In the genomic region with DNA sequence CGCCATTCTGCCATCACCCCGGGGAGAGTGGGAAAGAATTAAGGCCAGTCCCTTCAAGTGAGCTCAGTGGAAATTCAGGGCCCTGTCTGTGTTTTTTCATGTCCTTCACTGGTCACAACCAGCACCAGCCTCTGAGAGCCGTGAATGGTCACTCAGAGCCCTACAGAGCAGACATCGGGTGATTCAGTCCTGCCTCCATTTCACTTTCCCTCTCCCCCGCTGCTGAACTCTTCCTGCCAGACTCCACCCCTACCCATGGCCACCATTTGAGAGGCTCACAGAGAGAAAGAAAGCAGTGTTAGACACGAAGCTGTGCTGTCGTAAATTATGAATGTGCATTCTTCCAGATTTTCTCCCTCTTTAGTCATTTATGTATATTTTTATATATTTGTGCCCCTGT, we compare ENCODE assay signal across 24 cellular contexts. TPM values are rescaled to one million over a fixed set of nuclear protein-coding genes. Genes with fewer than 3 reads are reported as not detected.
DNase-seq lines count a peak whose midpoint lies in the region; ATAC-seq, FAIRE-seq and TF ChIP-seq lines count a peak whose summit lies in the region.
"Had no signal": no experiment of that assay in that cellular context is flagged by ENCODE, and none has a peak within 500 bp of the region (broad histone marks: within the 10 kb centered on the region; RNA-seq: fewer than 3 reads in every experiment).

No MANE protein-coding gene starts in this region.

- no peaks in the 10 kb centered on the region for H3K36me3 Mint-ChIP-seq in progenitor cell of endocrine pancreas (ENCODE audit: insufficient read depth)
- H3K36me3 Mint-ChIP-seq: activated naive CD4-positive, alpha-beta T cell treated with anti-CD3 and anti-CD28 coated beads, Interleukin-2, amount 10 ng/mL, durations not matched to agents 7 days and 5 days; IgD-negative memory B cell; naive thymus-derived CD4-positive, alpha-beta T cell had no signal

- H3F3A ChIP-seq in SK-N-SH (replicated peaks; ENCODE audit: insufficient read depth) = no peaks in the 10 kb centered on the region

- no peaks in the 10 kb centered on the region for H3K27me3 Mint-ChIP-seq in progenitor cell of endocrine pancreas

- H3K27me3 ChIP-seq in SK-N-SH (ENCODE audit: insufficient read depth) (no peaks in the 10 kb centered on the region), Panc1 (ENCODE audit: control insufficient read depth, insufficient read depth, low read length) (no peaks in the 10 kb centered on the region), pancreas (no peaks in the 10 kb centered on the region), colonic mucosa (no peaks in the 10 kb centered on the region)
- H3K27me3 ChIP-seq: BLaER1, brain microvascular endothelial cell had no signal

- H3K4me3 ChIP-seq in SK-N-SH (ENCODE audit: low read depth in 2 of 2, low read length in 1 of 2) (no peak overlapping the region), Panc1 (ENCODE audit: low read depth in 2 of 2, low read length in 2 of 2) (no peak overlapping the region), pancreas (no peak overlapping the region), colonic mucosa (no peak overlapping the region)
- H3K4me3 ChIP-seq: BLaER1, gastrocnemius medialis, lower lobe of right lung, tibial artery had no signal

- H3K4me3 Mint-ChIP-seq in progenitor cell of endocrine pancreas (ENCODE audit: low read depth) = no peak overlapping the region
- H3K4me3 Mint-ChIP-seq: activated naive CD4-positive, alpha-beta T cell treated with anti-CD3 and anti-CD28 coated beads, Interleukin-2, amount 10 ng/mL, durations not matched to agents 7 days and 5 days; dendritic cell treated with granulocyte-macrophage colony-stimulating factor and Interleukin-4, amounts not matched to agents 40 ng/mL and 50 ng/mL, for 4 days; IgD-negative memory B cell; naive thymus-derived CD4-positive, alpha-beta T cell had no signal

- no peaks in the 10 kb centered on the region for H4K20me1 ChIP-seq in SK-N-SH (ENCODE audit: insufficient read depth)
- H4K20me1 ChIP-seq: BLaER1 had no signal

- DNase-seq in SK-N-SH (no peak), Panc1 (ENCODE audit: low read depth, low spot score) (no peak), hepatic stellate cell (ENCODE audit: low spot score) (peak; percentile 24), progenitor cell of endocrine pancreas (ENCODE audit: low spot score, unreplicated experiment) (no peak), pancreas (no peak), colonic mucosa (no peak)
- DNase-seq: activated CD4-positive, alpha-beta T cell treated with anti-CD3 and anti-CD28 coated beads, Interleukin-2, amount 50 U/mL, for 48 hours; activated naive CD4-positive, alpha-beta T cell treated with anti-CD3 and anti-CD28 coated beads, Interleukin-2, amount 10 ng/mL, durations not matched to agents 7 days and 5 days; brain microvascular endothelial cell; DMS 273 treated with DMSO at 0.1 percent for 48 hours; gastrocnemius medialis; lower lobe of right lung; naive thymus-derived CD4-positive, alpha-beta T cell; NCI-H2029 treated with DMSO at 0.1 percent for 48 hours; stimulated activated CD4-positive, alpha-beta T cell treated with anti-CD3 and anti-CD28 coated beads, Interleukin-12 subunit alpha, Interleukin-12 subunit beta, amount 100 ng/mL, for 4 hours; T-helper 1 cell had no signal

- CTCF ChIA-PET in SK-N-SH (lab: Yijun Ruan, JAX) = interaction anchor here (2.7 kb wide), 1 partner anchor 125 kb away, joined by 7 read pairs; no protein-coding TSS in a partner anchor
- CTCF ChIA-PET in Panc1 (lab: Charles Lee) = no interaction called here

- in situ Hi-C loops in Panc1 (cut with HindIII; ENCODE audit: low pct_unique_long_range_greater_than_20kb, low sequenced_read_pairs) = no loop called here

- no peaks in the 10 kb centered on the region for H3K9me3 ChIP-seq in SK-N-SH
- no peaks in the 10 kb centered on the region for H3K9me3 ChIP-seq in Panc1 (ENCODE audit: control insufficient read depth, insufficient read depth, low read depth, low read length)
- H3K9me3 ChIP-seq in pancreas = no peaks in the 10 kb centered on the region
- H3K9me3 ChIP-seq in colonic mucosa = no peaks in the 10 kb centered on the region
- H3K9me3 ChIP-seq: BLaER1, gastrocnemius medialis, lower lobe of right lung, tibial artery had no signal

- 64% methylated on average over 7 of the region's 7 CpGs for WGBS in SK-N-SH (ENCODE audit: low lambda C conversion rate)
- WGBS in pancreas, 2 donors = 84% methylated on average over 7 of the region's 7 CpGs

- peak; percentile 49 for ATAC-seq in SK-N-SH treated with all-trans-retinoic acid at 6 μM for 48 hours
- ATAC-seq in Panc1 = 0 out of 2 replicates have a peak, but pooled peaks have one; percentile 36
- no peak for ATAC-seq in pancreas
- ATAC-seq in HG02763 (IDR thresholded peaks at IDR 0.05; ENCODE audit: unreplicated experiment) = no peak
- ATAC-seq: gastrocnemius medialis; lower lobe of right lung; naive thymus-derived CD4-positive, alpha-beta T cell had no signal

- peaks cover 7% of the 10 kb centered on the region for H3K4me1 Mint-ChIP-seq in progenitor cell of endocrine pancreas (ENCODE audit: low read depth)
- H3K4me1 Mint-ChIP-seq: activated naive CD4-positive, alpha-beta T cell treated with anti-CD3 and anti-CD28 coated beads, Interleukin-2, amount 10 ng/mL, durations not matched to agents 7 days and 5 days; IgD-negative memory B cell; naive thymus-derived CD4-positive, alpha-beta T cell had no signal

- peak overlapping the region; percentile 22 for H3K27ac Mint-ChIP-seq in progenitor cell of endocrine pancreas
- H3K27ac Mint-ChIP-seq: activated naive CD4-positive, alpha-beta T cell treated with anti-CD3 and anti-CD28 coated beads, Interleukin-2, amount 10 ng/mL, durations not matched to agents 7 days and 5 days; dendritic cell treated with granulocyte-macrophage colony-stimulating factor and Interleukin-4, amounts not matched to agents 40 ng/mL and 50 ng/mL, for 4 days; IgD-negative memory B cell had no signal

- no peak overlapping the region for H3K27ac ChIP-seq in SK-N-SH (ENCODE audit: low read depth in 2 of 2, low read length in 1 of 2)
- no peak overlapping the region for H3K27ac ChIP-seq in Panc1 (ENCODE audit: low read length)
- no peak overlapping the region for H3K27ac ChIP-seq in pancreas
- no peak overlapping the region for H3K27ac ChIP-seq in colonic mucosa
- H3K27ac ChIP-seq: 22Rv1, BLaER1, brain microvascular endothelial cell, gastrocnemius medialis, lower lobe of right lung, tibial artery had no signal

- no peaks in the 10 kb centered on the region for H3K79me2 ChIP-seq in SK-N-SH (ENCODE audit: insufficient read depth)

- intact Hi-C loops in Panc1 (cut with micrococcal nuclease; ENCODE audit: unreplicated experiment) (no loop called here), pancreas (cut with DNase I) (no loop called here), colonic mucosa (cut with DNase I) (no loop called here)

- POLR2A ChIA-PET in SK-N-SH (lab: Yijun Ruan, JAX) (no interaction called here), Panc1 (lab: Charles Lee) (no interaction called here)

- H2AFZ ChIP-seq in SK-N-SH (ENCODE audit: low read depth) = no peak overlapping the region

- H3K4me1 ChIP-seq in SK-N-SH (ENCODE audit: control insufficient read depth in 1 of 2, insufficient read depth in 2 of 2, low read depth in 1 of 2, low read length in 1 of 2) (no peaks in the 10 kb centered on the region; a peak in 1 of 4 replicates), Panc1 (ENCODE audit: control insufficient read depth, insufficient read depth, low read length) (no peaks in the 10 kb centered on the region), pancreas (no peaks in the 10 kb centered on the region), colonic mucosa (no peaks in the 10 kb centered on the region)
- H3K4me1 ChIP-seq: BLaER1, gastrocnemius medialis, lower lobe of right lung, tibial artery had no signal

- no peaks in the 10 kb centered on the region for H3K9me2 ChIP-seq in SK-N-SH

- no peak for TF ChIP-seq EP300 in SK-N-SH (IDR thresholded peaks at IDR 0.05; ENCODE audit: borderline replicate concordance in 1 of 2, low read depth in 1 of 2, low read length in 1 of 2)

- TF ChIP-seq RAD21 in SK-N-SH (IDR thresholded peaks at IDR 0.05; ENCODE audit: low read length) = no peak

- H3K9ac ChIP-seq in SK-N-SH (no peak overlapping the region), colonic mucosa (ENCODE audit: low read depth in 2 of 2, low read length in 2 of 2) (no peak overlapping the region)
- H3K9ac ChIP-seq: BLaER1 had no signal

- no peak overlapping the region for H3K4me2 ChIP-seq in SK-N-SH
- H3K4me2 ChIP-seq: BLaER1 had no signal

- no peaks in the 10 kb centered on the region for H3K9me3 Mint-ChIP-seq in progenitor cell of endocrine pancreas (ENCODE audit: low read depth)
- H3K9me3 Mint-ChIP-seq: activated naive CD4-positive, alpha-beta T cell treated with anti-CD3 and anti-CD28 coated beads, Interleukin-2, amount 10 ng/mL, durations not matched to agents 7 days and 5 days; dendritic cell treated with granulocyte-macrophage colony-stimulating factor and Interleukin-4, amounts not matched to agents 40 ng/mL and 50 ng/mL, for 4 days; IgD-negative memory B cell; naive thymus-derived CD4-positive, alpha-beta T cell had no signal

- TF ChIP-seq CTCF in SK-N-SH (IDR thresholded peaks at IDR 0.05) = no peak
- TF ChIP-seq CTCF in Panc1 (IDR thresholded peaks at IDR 0.05) = no peak
- TF ChIP-seq CTCF in progenitor cell of endocrine pancreas (IDR thresholded peaks at IDR 0.05; ENCODE audit: unreplicated experiment) = no peak
- TF ChIP-seq CTCF in pancreas (IDR thresholded peaks at IDR 0.05) = no peak
- no peak for TF ChIP-seq CTCF in colonic mucosa (IDR thresholded peaks at IDR 0.05)

- no peak for FAIRE-seq in pancreas (lab: Jason Lieb, UNC)

- BruUV-seq in Panc1 (replicated peaks; lab: Mats Ljungman, UMichigan) = no TSS peak

- no peaks in the 10 kb centered on the region for H3K36me3 ChIP-seq in SK-N-SH (replicated peaks in 1 of 2; ENCODE audit: control insufficient read depth in 1 of 2, insufficient read depth in 2 of 2, low read length in 1 of 2)
- no peaks in the 10 kb centered on the region for H3K36me3 ChIP-seq in Panc1 (ENCODE audit: control insufficient read depth, insufficient read depth, low read length)
- H3K36me3 ChIP-seq in pancreas = no peaks in the 10 kb centered on the region
- no peaks in the 10 kb centered on the region for H3K36me3 ChIP-seq in colonic mucosa
- H3K36me3 ChIP-seq: BLaER1, brain microvascular endothelial cell, gastrocnemius medialis, lower lobe of right lung, tibial artery had no signal

RNA-seq across cellular contexts. Expression of a gene that starts 5.4 kb away (rescaled TPM):
- not detected in 2 replicates for polyA plus RNA-seq in SK-N-SH (2012; rRNA removed)
- not detected in 2 replicates for polyA plus RNA-seq in SK-N-SH (2012; cell fraction: cytosol; rRNA removed)
- polyA plus RNA-seq in SK-N-SH (2012; cell fraction: nucleus; rRNA removed) = not detected in 2 replicates
- not detected for total RNA-seq in Panc1 (2021; ENCODE audit: unreplicated experiment)
- polyA plus RNA-seq in Panc1 (2012; ENCODE audit: insufficient read length) = not detected
- not detected in 2 replicates for total RNA-seq in progenitor cell of endocrine pancreas
- not detected for total RNA-seq in pancreas
- not detected for polyA plus RNA-seq in pancreas
- total RNA-seq in colonic mucosa = not detected
- total RNA-seq: gastrocnemius medialis; lower lobe of right lung; naive thymus-derived CD4-positive, alpha-beta T cell; NCI-H460 had no signal
- polyA plus RNA-seq: IgD-negative memory B cell; naive thymus-derived CD4-positive, alpha-beta T cell had no signal

RNA-seq across cellular contexts. Expression of a gene that starts 13.3 kb away (rescaled TPM):
- polyA plus RNA-seq in SK-N-SH (2012; rRNA removed) (not detected in 2 replicates), pancreas (1 to 10 TPM; 7.4 to 8.8 TPM)
- not detected in 2 replicates for polyA plus RNA-seq in SK-N-SH (2012; cell fraction: cytosol; rRNA removed)
- polyA plus RNA-seq in SK-N-SH (2012; cell fraction: nucleus; rRNA removed) = not detected in 2 replicates
- total RNA-seq in Panc1 (2021; ENCODE audit: unreplicated experiment) (0.28 TPM), progenitor cell of endocrine pancreas (71.1 and 72.9 TPM in 2 replicates), pancreas (10 to 100 TPM; 19.6 to 29.2 (median 23.1) TPM), colonic mucosa (100 to 1,000 TPM; 288 to 346 TPM)
- polyA plus RNA-seq in Panc1 (2012; ENCODE audit: insufficient read length) = 0.19 TPM
- total RNA-seq: naive thymus-derived CD4-positive, alpha-beta T cell had no signal
- polyA plus RNA-seq: IgD-negative memory B cell; naive thymus-derived CD4-positive, alpha-beta T cell had no signal

RNA-seq across cellular contexts. Expression of a gene that starts 31.2 kb away (rescaled TPM):
- 2.8 and 3.6 TPM in 2 replicates for polyA plus RNA-seq in SK-N-SH (2012; rRNA removed)
- 3.4 and 3.8 TPM in 2 replicates for polyA plus RNA-seq in SK-N-SH (2012; cell fraction: cytosol; rRNA removed)
- 2.6 and 4.4 TPM in 2 replicates for polyA plus RNA-seq in SK-N-SH (2012; cell fraction: nucleus; rRNA removed)
- total RNA-seq in Panc1 (2021; ENCODE audit: unreplicated experiment) = 10.5 TPM
- 9.7 TPM for polyA plus RNA-seq in Panc1 (2012; ENCODE audit: insufficient read length)
- total RNA-seq in progenitor cell of endocrine pancreas = 4.3 and 4.4 TPM in 2 replicates
- 1 to 10 TPM; 5.3 to 7.4 (median 5.9) TPM for total RNA-seq in pancreas
- 1 to 10 TPM; 2.0 to 5.1 TPM for polyA plus RNA-seq in pancreas
- total RNA-seq in colonic mucosa = 10 to 100 TPM; 10.1 to 11.6 TPM

Comparison
In these comparisons a context has a peak if more than half of its experiments do, and no peak if none do; other contexts are left out.
1. ATAC-seq: peak in SK-N-SH treated with all-trans-retinoic acid at 6 μM for 48 hours (single experiment) and Panc1 (single experiment); none in pancreas (0 of 4) and HG02763 (single experiment).
2. RNA of a gene that starts 13.3 kb away (total RNA-seq): 288 to 346 TPM in colonic mucosa, 71.1 to 72.9 TPM in progenitor cell of endocrine pancreas and 19.6 to 29.2 TPM in pancreas; 0.28 TPM in Panc1 (single experiment); every median in the first group is over 10 times any median in the second.